In the genomic region with DNA sequence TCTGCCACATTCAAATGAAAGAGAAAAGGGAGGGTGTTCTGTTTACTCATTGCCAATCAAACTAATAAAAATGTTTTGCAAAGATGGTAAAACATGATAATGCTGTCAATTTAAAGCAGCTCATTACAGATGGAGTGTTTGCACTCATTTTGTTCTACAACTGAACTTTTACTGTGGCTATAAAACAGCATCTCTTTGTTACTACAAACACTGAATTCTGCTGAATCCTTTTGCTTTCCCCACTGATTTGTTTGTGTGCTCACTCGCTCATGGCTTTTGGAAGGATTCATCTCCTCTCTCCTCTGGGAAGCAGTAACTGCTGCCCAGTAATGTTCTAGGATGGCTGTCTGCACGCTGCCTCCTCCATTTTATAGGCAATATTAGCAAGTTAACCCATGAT, we compare ENCODE assay signal across 25 cellular contexts.
DNase-seq lines count a peak whose midpoint lies in the region; FAIRE-seq and TF ChIP-seq lines count a peak whose summit lies in the region.
"Had no signal": no experiment of that assay in that cellular context is flagged by ENCODE, and none has a peak within 500 bp of the region (broad histone marks: within the 10 kb centered on the region; RNA-seq: fewer than 3 reads in every experiment).

No MANE protein-coding gene starts in this region.

- no peaks in the 10 kb centered on the region for H3K9me3 Mint-ChIP-seq in nephron progenitor cell
- H3K9me3 Mint-ChIP-seq: activated CD4-positive, alpha-beta T cell treated with anti-CD3 and anti-CD28 coated beads, Interleukin-2, amount 10 ng/mL, durations not matched to agents 24 days and 14 days; activated T-helper 1 cell treated with anti-CD3 and anti-CD28 coated beads, Interleukin-12 subunit alpha, Interleukin-12 subunit beta, Interleukin-2, Interleukin-4 antibody, amounts not matched to agents 30 ng/mL and 10 ng/mL and 1 ng/mL, durations not matched to agents 14 hours and 24 hours and 36 hours had no signal

- CTCF ChIA-PET in A673 (lab: Charles Lee) = no interaction called here

- H3K27me3 Mint-ChIP-seq in nephron progenitor cell (ENCODE audit: low read depth, poor library complexity) = peaks cover 4% of the 10 kb centered on the region
- H3K27me3 Mint-ChIP-seq: activated CD4-positive, alpha-beta T cell treated with anti-CD3 and anti-CD28 coated beads, Interleukin-2, amount 10 ng/mL, durations not matched to agents 24 days and 14 days; activated naive CD8-positive, alpha-beta T cell; central memory CD8-positive, alpha-beta T cell had no signal

- intact Hi-C loops in A673 (cut with micrococcal nuclease; ENCODE audit: unreplicated experiment) = no loop called here

- H3K4me3 ChIP-seq in LNCaP clone FGC (ENCODE audit: low read depth, low read length) (no peak overlapping the region), A673 (ENCODE audit: low read depth, low read length, poor library complexity, severe bottlenecking) (no peak overlapping the region)
- H3K4me3 ChIP-seq: BLaER1 treated with 17β-estradiol and CSF1 and Interleukin-3, amounts not matched to agents 10 nM and 100 nM; SK-N-MC; smooth muscle cell had no signal

- peaks cover 30% of the 10 kb centered on the region for H3K4me1 Mint-ChIP-seq in nephron progenitor cell
- H3K4me1 Mint-ChIP-seq: activated CD4-positive, alpha-beta T cell treated with anti-CD3 and anti-CD28 coated beads, Interleukin-2, amount 10 ng/mL, durations not matched to agents 24 days and 14 days; central memory CD8-positive, alpha-beta T cell had no signal

- no TSS peak for BruUV-seq in A673 (replicated peaks; lab: Mats Ljungman, UMichigan)

- TF ChIP-seq CTCF in D721Med (IDR thresholded peaks at IDR 0.05; ENCODE audit: insufficient read depth, missing control alignments) (no peak), LNCaP clone FGC (IDR thresholded peaks at IDR 0.05; ENCODE audit: control insufficient read depth, extremely low read depth, insufficient read depth) (no peak), nephron progenitor cell (IDR thresholded peaks at IDR 0.05) (no peak), A673 (conservative IDR thresholded peaks at IDR 0.05; ENCODE audit: low read depth, low read length) (no peak), GM10266 (IDR thresholded peaks at IDR 0.05; ENCODE audit: control insufficient read depth, insufficient read depth, low read depth, missing control alignments) (no peak)

- H3K27ac ChIP-seq in angular gyrus (ENCODE audit: low read depth, low read length) = peak overlapping the region; percentile 67
- H3K27ac ChIP-seq in A673 (ENCODE audit: low read depth, low read length, poor library complexity, severe bottlenecking) = no peak overlapping the region
- H3K27ac ChIP-seq: BLaER1 treated with 17β-estradiol and CSF1 and Interleukin-3, amounts not matched to agents 10 nM and 100 nM; SK-N-MC had no signal

- H3K27ac Mint-ChIP-seq in nephron progenitor cell = peak overlapping the region; percentile 79
- H3K27ac Mint-ChIP-seq: activated CD4-positive, alpha-beta T cell treated with anti-CD3 and anti-CD28 coated beads, Interleukin-2, amount 10 ng/mL, durations not matched to agents 24 days and 14 days; activated naive CD8-positive, alpha-beta T cell; activated T-helper 1 cell treated with anti-CD3 and anti-CD28 coated beads, Interleukin-12 subunit alpha, Interleukin-12 subunit beta, Interleukin-2, Interleukin-4 antibody, amounts not matched to agents 30 ng/mL and 10 ng/mL and 1 ng/mL, durations not matched to agents 14 hours and 24 hours and 36 hours had no signal

- no peaks in the 10 kb centered on the region for H3K4me1 ChIP-seq in A673 (ENCODE audit: insufficient read depth, low read length, poor library complexity, severe bottlenecking)

- POLR2A ChIA-PET in A673 (lab: Charles Lee; ENCODE audit: low non-redundant PET) = no interaction called here

- H3K9me3 ChIP-seq in A673 (ENCODE audit: low read depth, low read length, poor library complexity, severe bottlenecking) = no peaks in the 10 kb centered on the region
- H3K9me3 ChIP-seq: BLaER1 treated with 17β-estradiol and CSF1 and Interleukin-3, amounts not matched to agents 10 nM and 100 nM had no signal

- no peak overlapping the region for H3K4me3 Mint-ChIP-seq in nephron progenitor cell
- H3K4me3 Mint-ChIP-seq: activated CD4-positive, alpha-beta T cell treated with anti-CD3 and anti-CD28 coated beads, Interleukin-2, amount 10 ng/mL, durations not matched to agents 24 days and 14 days; activated naive CD8-positive, alpha-beta T cell; activated T-helper 1 cell treated with anti-CD3 and anti-CD28 coated beads, Interleukin-12 subunit alpha, Interleukin-12 subunit beta, Interleukin-2, Interleukin-4 antibody, amounts not matched to agents 30 ng/mL and 10 ng/mL and 1 ng/mL, durations not matched to agents 14 hours and 24 hours and 36 hours; central memory CD8-positive, alpha-beta T cell had no signal

- no peaks in the 10 kb centered on the region for H3K36me3 Mint-ChIP-seq in nephron progenitor cell (ENCODE audit: low read depth)
- H3K36me3 Mint-ChIP-seq: activated naive CD8-positive, alpha-beta T cell had no signal

- FAIRE-seq in D721Med (lab: Jason Lieb, UNC) = peak; percentile 81
- FAIRE-seq: astrocyte, endothelial cell of umbilical vein, GM19239 had no signal

- DNase-seq in D721Med (ENCODE audit: insufficient read length, low spot score) = no peak
- peak; percentile 38 for DNase-seq in LNCaP clone FGC (ENCODE audit: low read depth)
- DNase-seq in nephron progenitor cell = no peak
- no peak for DNase-seq in A673 (ENCODE audit: low spot score)
- no peak for DNase-seq in DMS114 treated with DMSO at 0.1 percent for 48 hours (lab: John Stamatoyannopoulos, UW; ENCODE audit: unreplicated experiment)
- no peak for DNase-seq in GM10266 (ENCODE audit: extremely low spot score)
- DNase-seq in activated gamma-delta T cell (lab: John Stamatoyannopoulos, UW) = no peak
- DNase-seq: ACHN; activated CD4-positive, alpha-beta T cell treated with anti-CD3 and anti-CD28 coated beads, Interleukin-2, amount 10 ng/mL, durations not matched to agents 24 days and 14 days; COR-L47; HCEC 1CT; mesendoderm; NCI-H2029 treated with DMSO at 0.1 percent for 48 hours; stimulated activated CD4-positive, alpha-beta T cell treated with anti-CD3 and anti-CD28 coated beads, Interleukin-2, amount 100 ng/mL, for 24 hours; WERI-Rb-1 had no signal

- no peaks in the 10 kb centered on the region for H3K27me3 ChIP-seq in A673 (replicated peaks; ENCODE audit: insufficient read depth, low read depth, low read length, poor library complexity)
- H3K27me3 ChIP-seq: BLaER1 treated with 17β-estradiol and CSF1 and Interleukin-3, amounts not matched to agents 10 nM and 100 nM had no signal

- H3K36me3 ChIP-seq in A673 (ENCODE audit: insufficient read depth, low read length, poor library complexity, severe bottlenecking) = no peaks in the 10 kb centered on the region
- H3K36me3 ChIP-seq: BLaER1 treated with 17β-estradiol and CSF1 and Interleukin-3, amounts not matched to agents 10 nM and 100 nM; WERI-Rb-1 had no signal
